In the genomic region with DNA sequence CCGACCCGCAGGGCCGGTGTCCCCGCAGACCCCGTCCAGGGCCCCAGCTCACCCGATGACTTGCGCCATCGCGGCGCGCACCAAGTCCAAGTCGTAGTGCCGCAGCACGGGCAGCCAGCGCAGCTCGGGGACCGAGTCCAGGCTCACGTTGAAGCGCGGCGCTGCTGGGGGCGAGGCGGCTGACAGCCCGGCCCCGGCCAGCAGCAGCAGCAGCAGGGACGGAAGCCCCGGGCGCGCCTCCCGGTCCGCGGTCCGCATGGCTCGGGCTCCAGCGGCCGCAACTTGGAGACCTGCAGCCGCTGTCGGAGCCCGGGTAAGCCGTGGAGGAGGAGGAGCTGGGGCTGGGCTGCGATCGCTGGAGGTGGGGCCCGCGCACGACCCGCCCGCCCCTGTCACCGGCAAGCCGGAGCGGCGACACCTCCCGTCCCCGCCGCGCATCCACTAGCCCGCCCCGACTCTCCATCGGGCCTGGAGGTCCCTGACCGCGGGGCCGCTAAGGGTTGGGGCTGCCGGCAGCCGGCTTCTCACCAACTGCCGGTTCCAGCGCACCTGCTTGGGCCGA, we compare ENCODE assay signal across 1 cellular context.
TF ChIP-seq lines count a peak whose summit lies in the region.

A gene (minus strand): TSS at position 322 of the 562 bp plus-strand sequence. CDS start 64 bp downstream, at position 258.

TF ChIP-seq in HepG2, 621 proteins besides CTCF, POLR2A, EP300 and RAD21 (continued from another document and continues in another):
- TF ChIP-seq, protein P1, sequence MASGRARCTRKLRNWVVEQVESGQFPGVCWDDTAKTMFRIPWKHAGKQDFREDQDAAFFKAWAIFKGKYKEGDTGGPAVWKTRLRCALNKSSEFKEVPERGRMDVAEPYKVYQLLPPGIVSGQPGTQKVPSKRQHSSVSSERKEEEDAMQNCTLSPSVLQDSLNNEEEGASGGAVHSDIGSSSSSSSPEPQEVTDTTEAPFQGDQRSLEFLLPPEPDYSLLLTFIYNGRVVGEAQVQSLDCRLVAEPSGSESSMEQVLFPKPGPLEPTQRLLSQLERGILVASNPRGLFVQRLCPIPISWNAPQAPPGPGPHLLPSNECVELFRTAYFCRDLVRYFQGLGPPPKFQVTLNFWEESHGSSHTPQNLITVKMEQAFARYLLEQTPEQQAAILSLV (CRISPR knock-in tag; IDR thresholded peaks at IDR 0.05; ENCODE audit: borderline replicate concordance) = peak; percentile 60; the same call in 1 of the 2 replicates
- TF ChIP-seq ZMYM4 (CRISPR knock-in tag; IDR thresholded peaks at IDR 0.05) = peak; percentile 69; the same call in 1 of the 2 replicates
- TF ChIP-seq, protein P2, sequence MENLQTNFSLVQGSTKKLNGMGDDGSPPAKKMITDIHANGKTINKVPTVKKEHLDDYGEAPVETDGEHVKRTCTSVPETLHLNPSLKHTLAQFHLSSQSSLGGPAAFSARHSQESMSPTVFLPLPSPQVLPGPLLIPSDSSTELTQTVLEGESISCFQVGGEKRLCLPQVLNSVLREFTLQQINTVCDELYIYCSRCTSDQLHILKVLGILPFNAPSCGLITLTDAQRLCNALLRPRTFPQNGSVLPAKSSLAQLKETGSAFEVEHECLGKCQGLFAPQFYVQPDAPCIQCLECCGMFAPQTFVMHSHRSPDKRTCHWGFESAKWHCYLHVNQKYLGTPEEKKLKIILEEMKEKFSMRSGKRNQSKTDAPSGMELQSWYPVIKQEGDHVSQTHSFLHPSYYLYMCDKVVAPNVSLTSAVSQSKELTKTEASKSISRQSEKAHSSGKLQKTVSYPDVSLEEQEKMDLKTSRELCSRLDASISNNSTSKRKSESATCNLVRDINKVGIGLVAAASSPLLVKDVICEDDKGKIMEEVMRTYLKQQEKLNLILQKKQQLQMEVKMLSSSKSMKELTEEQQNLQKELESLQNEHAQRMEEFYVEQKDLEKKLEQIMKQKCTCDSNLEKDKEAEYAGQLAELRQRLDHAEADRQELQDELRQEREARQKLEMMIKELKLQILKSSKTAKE (CRISPR knock-in tag; IDR thresholded peaks at IDR 0.05; ENCODE audit: borderline replicate concordance) = no peak; the same call in 1 of the 2 replicates
- no peak for TF ChIP-seq NONO (IDR thresholded peaks at IDR 0.05)
- 0 out of 2 replicates have a peak, but pooled peaks have one; percentile 57 for TF ChIP-seq NONO (CRISPR knock-in tag; conservative IDR thresholded peaks at IDR 0.05)
- TF ChIP-seq ZIK1 (CRISPR knock-in tag; IDR thresholded peaks at IDR 0.05; ENCODE audit: borderline replicate concordance, low read depth) = peak; percentile 76; the same call in 1 of the 2 replicates
- 0 out of 2 replicates have a peak, but pooled peaks have one; percentile 33 for TF ChIP-seq ZSCAN29 (CRISPR knock-in tag; conservative IDR thresholded peaks at IDR 0.05)
- peak; percentile 76 for TF ChIP-seq RBFOX2 (IDR thresholded peaks at IDR 0.05; ENCODE audit: low read depth, low read length)
- 0 out of 2 replicates have a peak, but pooled peaks have one; percentile 19 for TF ChIP-seq HES4 (CRISPR knock-in tag; IDR thresholded peaks at IDR 0.05; ENCODE audit: borderline replicate concordance)
- 0 out of 2 replicates have a peak, but pooled peaks have one; percentile 19 for TF ChIP-seq IRF2 (CRISPR knock-in tag; IDR thresholded peaks at IDR 0.05)
- TF ChIP-seq, protein P3, sequence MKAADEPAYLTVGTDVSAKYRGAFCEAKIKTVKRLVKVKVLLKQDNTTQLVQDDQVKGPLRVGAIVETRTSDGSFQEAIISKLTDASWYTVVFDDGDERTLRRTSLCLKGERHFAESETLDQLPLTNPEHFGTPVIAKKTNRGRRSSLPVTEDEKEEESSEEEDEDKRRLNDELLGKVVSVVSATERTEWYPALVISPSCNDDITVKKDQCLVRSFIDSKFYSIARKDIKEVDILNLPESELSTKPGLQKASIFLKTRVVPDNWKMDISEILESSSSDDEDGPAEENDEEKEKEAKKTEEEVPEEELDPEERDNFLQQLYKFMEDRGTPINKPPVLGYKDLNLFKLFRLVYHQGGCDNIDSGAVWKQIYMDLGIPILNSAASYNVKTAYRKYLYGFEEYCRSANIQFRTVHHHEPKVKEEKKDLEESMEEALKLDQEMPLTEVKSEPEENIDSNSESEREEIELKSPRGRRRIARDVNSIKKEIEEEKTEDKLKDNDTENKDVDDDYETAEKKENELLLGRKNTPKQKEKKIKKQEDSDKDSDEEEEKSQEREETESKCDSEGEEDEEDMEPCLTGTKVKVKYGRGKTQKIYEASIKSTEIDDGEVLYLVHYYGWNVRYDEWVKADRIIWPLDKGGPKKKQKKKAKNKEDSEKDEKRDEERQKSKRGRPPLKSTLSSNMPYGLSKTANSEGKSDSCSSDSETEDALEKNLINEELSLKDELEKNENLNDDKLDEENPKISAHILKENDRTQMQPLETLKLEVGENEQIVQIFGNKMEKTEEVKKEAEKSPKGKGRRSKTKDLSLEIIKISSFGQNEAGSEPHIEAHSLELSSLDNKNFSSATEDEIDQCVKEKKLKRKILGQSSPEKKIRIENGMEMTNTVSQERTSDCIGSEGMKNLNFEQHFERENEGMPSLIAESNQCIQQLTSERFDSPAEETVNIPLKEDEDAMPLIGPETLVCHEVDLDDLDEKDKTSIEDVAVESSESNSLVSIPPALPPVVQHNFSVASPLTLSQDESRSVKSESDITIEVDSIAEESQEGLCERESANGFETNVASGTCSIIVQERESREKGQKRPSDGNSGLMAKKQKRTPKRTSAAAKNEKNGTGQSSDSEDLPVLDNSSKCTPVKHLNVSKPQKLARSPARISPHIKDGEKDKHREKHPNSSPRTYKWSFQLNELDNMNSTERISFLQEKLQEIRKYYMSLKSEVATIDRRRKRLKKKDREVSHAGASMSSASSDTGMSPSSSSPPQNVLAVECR (CRISPR knock-in tag; IDR thresholded peaks at IDR 0.05; ENCODE audit: borderline replicate concordance) = peak; percentile 89
- TF ChIP-seq ZNF776 (CRISPR knock-in tag; IDR thresholded peaks at IDR 0.05) = 0 out of 2 replicates have a peak, but pooled peaks have one; percentile 53
- TF ChIP-seq NBN (conservative IDR thresholded peaks at IDR 0.05) = no peak
- 0 out of 2 replicates have a peak, but pooled peaks have one; percentile 23 for TF ChIP-seq HNF4A (CRISPR knock-in tag; IDR thresholded peaks at IDR 0.05)
- TF ChIP-seq ZFY (CRISPR knock-in tag; IDR thresholded peaks at IDR 0.05) = peak; percentile 49; the same call in 1 of the 2 replicates
- TF ChIP-seq, protein P4, sequence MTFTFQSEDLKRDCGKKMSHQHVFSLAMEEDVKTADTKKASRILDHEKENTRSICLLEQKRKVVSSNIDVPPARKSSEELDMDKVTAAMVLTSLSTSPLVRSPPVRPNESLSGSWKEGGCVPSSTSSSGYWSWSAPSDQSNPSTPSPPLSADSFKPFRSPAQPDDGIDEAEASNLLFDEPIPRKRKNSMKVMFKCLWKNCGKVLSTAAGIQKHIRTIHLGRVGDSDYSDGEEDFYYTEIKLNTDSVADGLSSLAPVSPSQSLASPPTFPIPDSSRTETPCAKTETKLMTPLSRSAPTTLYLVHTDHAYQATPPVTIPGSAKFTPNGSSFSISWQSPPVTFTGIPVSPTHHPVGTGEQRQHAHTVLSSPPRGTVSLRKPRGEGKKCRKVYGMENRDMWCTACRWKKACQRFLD (CRISPR knock-in tag; IDR thresholded peaks at IDR 0.05; ENCODE audit: borderline replicate concordance) = 0 out of 2 replicates have a peak, but pooled peaks have one; percentile 38
- no peak for TF ChIP-seq TEAD3 (CRISPR knock-in tag; optimal IDR thresholded peaks at IDR 0.05; ENCODE audit: borderline replicate concordance)
- no peak for TF ChIP-seq ZMYM3 (CRISPR knock-in tag; IDR thresholded peaks at IDR 0.05)
- 0 out of 2 replicates have a peak, but pooled peaks have one; percentile 4 for TF ChIP-seq ETV5 (CRISPR knock-in tag; IDR thresholded peaks at IDR 0.05; ENCODE audit: borderline replicate concordance)
- TF ChIP-seq, protein P5, sequence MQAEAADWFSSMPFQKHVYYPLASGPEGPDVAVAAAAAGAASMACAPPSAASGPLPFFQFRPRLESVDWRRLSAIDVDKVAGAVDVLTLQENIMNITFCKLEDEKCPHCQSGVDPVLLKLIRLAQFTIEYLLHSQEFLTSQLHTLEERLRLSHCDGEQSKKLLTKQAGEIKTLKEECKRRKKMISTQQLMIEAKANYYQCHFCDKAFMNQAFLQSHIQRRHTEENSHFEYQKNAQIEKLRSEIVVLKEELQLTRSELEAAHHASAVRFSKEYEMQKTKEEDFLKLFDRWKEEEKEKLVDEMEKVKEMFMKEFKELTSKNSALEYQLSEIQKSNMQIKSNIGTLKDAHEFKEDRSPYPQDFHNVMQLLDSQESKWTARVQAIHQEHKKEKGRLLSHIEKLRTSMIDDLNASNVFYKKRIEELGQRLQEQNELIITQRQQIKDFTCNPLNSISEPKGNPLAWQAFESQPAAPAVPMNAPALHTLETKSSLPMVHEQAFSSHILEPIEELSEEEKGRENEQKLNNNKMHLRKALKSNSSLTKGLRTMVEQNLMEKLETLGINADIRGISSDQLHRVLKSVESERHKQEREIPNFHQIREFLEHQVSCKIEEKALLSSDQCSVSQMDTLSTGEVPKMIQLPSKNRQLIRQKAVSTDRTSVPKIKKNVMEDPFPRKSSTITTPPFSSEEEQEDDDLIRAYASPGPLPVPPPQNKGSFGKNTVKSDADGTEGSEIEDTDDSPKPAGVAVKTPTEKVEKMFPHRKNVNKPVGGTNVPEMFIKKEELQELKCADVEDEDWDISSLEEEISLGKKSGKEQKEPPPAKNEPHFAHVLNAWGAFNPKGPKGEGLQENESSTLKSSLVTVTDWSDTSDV (CRISPR knock-in tag; IDR thresholded peaks at IDR 0.05) = peak; percentile 19; the same call in 1 of the 2 replicates
- TF ChIP-seq HNRNPLL (IDR thresholded peaks at IDR 0.05; ENCODE audit: low read depth, low read length, poor library complexity, severe bottlenecking) = peak; percentile 92
- TF ChIP-seq POLR2AphosphoS5 (IDR thresholded peaks at IDR 0.05; ENCODE audit: low read depth, low read length) = peak; percentile 29; the same call in 1 of the 2 replicates
- no peak for TF ChIP-seq ZNF780A (CRISPR knock-in tag; IDR thresholded peaks at IDR 0.05)
- TF ChIP-seq THAP11 (CRISPR knock-in tag; IDR thresholded peaks at IDR 0.05) = peak; percentile 40; the same call in 1 of the 2 replicates
- TF ChIP-seq SAP130 (CRISPR knock-in tag; IDR thresholded peaks at IDR 0.05; ENCODE audit: low read depth) = peak; percentile 81
- peak; percentile 43; the same call in 1 of the 2 replicates for TF ChIP-seq SPEN (CRISPR knock-in tag; IDR thresholded peaks at IDR 0.05; ENCODE audit: low read depth)
- TF ChIP-seq MAFK (conservative IDR thresholded peaks at IDR 0.05 in 1 of 2, IDR thresholded peaks at IDR 0.05 in 1 of 2; ENCODE audit: low read length in 2 of 2) = no peak
- TF ChIP-seq, protein P6, sequence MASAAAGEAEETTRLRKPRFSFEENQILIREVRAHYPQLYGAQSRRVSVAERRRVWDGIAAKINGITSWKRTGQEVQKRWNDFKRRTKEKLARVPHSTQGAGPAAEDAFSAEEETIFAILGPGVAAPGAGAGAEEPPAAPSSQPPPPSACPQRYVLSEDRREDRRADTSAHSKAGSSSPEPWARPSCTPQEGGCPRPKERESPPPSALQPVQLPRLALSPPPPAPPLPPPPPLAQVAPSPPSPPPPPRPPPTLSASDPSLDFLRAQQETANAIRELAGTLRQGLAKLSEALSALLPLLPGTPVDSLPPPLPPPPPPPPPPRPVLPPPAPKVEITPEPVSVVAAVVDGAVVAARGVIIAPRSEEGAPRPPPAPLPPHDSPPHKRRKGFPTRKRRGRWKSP (CRISPR knock-in tag; IDR thresholded peaks at IDR 0.05) = peak; percentile 91
- 0 out of 2 replicates have a peak, but pooled peaks have one; percentile 24 for TF ChIP-seq ZNF292 (CRISPR knock-in tag; IDR thresholded peaks at IDR 0.05; ENCODE audit: borderline replicate concordance, low read depth)
- TF ChIP-seq ZBTB7B (CRISPR knock-in tag; IDR thresholded peaks at IDR 0.05) = no peak
- no peak for TF ChIP-seq HMG20A (CRISPR knock-in tag; IDR thresholded peaks at IDR 0.05; ENCODE audit: borderline replicate concordance)
- 0 out of 2 replicates have a peak, but pooled peaks have one; percentile 84 for TF ChIP-seq ZNF678 (CRISPR knock-in tag; IDR thresholded peaks at IDR 0.05)
- TF ChIP-seq MTA3 (CRISPR knock-in tag; IDR thresholded peaks at IDR 0.05) = no peak
- TF ChIP-seq, protein P7, sequence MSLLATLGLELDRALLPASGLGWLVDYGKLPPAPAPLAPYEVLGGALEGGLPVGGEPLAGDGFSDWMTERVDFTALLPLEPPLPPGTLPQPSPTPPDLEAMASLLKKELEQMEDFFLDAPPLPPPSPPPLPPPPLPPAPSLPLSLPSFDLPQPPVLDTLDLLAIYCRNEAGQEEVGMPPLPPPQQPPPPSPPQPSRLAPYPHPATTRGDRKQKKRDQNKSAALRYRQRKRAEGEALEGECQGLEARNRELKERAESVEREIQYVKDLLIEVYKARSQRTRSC (CRISPR knock-in tag; IDR thresholded peaks at IDR 0.05; ENCODE audit: low read depth) = 0 out of 2 replicates have a peak, but pooled peaks have one; percentile 48
- no peak; the same call in 1 of the 2 replicates for TF ChIP-seq RNF2 (conservative IDR thresholded peaks at IDR 0.05; ENCODE audit: low read depth)
- TF ChIP-seq, protein P8, sequence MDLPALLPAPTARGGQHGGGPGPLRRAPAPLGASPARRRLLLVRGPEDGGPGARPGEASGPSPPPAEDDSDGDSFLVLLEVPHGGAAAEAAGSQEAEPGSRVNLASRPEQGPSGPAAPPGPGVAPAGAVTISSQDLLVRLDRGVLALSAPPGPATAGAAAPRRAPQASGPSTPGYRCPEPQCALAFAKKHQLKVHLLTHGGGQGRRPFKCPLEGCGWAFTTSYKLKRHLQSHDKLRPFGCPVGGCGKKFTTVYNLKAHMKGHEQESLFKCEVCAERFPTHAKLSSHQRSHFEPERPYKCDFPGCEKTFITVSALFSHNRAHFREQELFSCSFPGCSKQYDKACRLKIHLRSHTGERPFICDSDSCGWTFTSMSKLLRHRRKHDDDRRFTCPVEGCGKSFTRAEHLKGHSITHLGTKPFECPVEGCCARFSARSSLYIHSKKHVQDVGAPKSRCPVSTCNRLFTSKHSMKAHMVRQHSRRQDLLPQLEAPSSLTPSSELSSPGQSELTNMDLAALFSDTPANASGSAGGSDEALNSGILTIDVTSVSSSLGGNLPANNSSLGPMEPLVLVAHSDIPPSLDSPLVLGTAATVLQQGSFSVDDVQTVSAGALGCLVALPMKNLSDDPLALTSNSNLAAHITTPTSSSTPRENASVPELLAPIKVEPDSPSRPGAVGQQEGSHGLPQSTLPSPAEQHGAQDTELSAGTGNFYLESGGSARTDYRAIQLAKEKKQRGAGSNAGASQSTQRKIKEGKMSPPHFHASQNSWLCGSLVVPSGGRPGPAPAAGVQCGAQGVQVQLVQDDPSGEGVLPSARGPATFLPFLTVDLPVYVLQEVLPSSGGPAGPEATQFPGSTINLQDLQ (CRISPR knock-in tag; IDR thresholded peaks at IDR 0.05) = 0 out of 2 replicates have a peak, but pooled peaks have one; percentile 64
- TF ChIP-seq, protein P9, sequence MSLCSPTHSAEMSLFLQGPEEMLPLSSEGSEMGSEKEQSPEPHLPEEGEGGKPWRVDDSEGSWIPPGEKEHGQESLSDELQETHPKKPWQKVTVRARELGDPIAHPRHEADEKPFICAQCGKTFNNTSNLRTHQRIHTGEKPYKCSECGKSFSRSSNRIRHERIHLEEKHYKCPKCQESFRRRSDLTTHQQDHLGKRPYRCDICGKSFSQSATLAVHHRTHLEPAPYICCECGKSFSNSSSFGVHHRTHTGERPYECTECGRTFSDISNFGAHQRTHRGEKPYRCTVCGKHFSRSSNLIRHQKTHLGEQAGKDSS (CRISPR knock-in tag; IDR thresholded peaks at IDR 0.05; ENCODE audit: borderline replicate concordance, low read depth) = 0 out of 2 replicates have a peak, but pooled peaks have one; percentile 55
